20 cellular contexts compared by ENCODE assay signal in genomic region chr2:41605914-41606313, GRCh38.
"Had no signal": no experiment of that assay in that cellular context is flagged by ENCODE, and none has a peak within 500 bp of the region (broad histone marks: within the 10 kb centered on the region; RNA-seq: fewer than 3 reads in every experiment).

No MANE protein-coding gene starts in this region.

- DNase-seq: Karpas-422, KG1, MM.1S, NCI-H1092 treated with DMSO at 0.1 percent for 48 hours, NCI-H1436, NCI-H187, NCI-H2029, NCI-H2081 treated with DMSO at 0.1 percent for 48 hours, NCI-H2171, NCI-H226, NCI-H446, NCI-H510A, NCI-H524 treated with DMSO at 0.1 percent for 48 hours, NCI-H69, NCI-H774, Right ventricle myocardium superior, RPMI8226, SIG-M5 had no signal

- H3K27me3 ChIP-seq: SJSA1 had no signal

- H3K4me1 ChIP-seq: SJSA1 had no signal

- H3K36me3 ChIP-seq: SJSA1 had no signal

- H3K4me3 ChIP-seq: SJSA1, SK-N-MC had no signal

- H3K9me3 ChIP-seq: SJSA1 had no signal

- H3K27ac ChIP-seq: SJSA1, SK-N-MC had no signal
